ENCODE assay signal across 8 cellular contexts in genomic region chr9:136728080-136728547, GRCh38. TPM values are rescaled to one million over a fixed set of nuclear protein-coding genes. Genes with fewer than 3 reads are reported as not detected.
DNase-seq lines count a peak whose midpoint lies in the region; ATAC-seq and TF ChIP-seq lines count a peak whose summit lies in the region.

No MANE protein-coding gene starts in this region.

- H3K9me3 ChIP-seq in ascending aorta (no peaks in the 10 kb centered on the region), hepatocyte (ENCODE audit: low read depth) (no peaks in the 10 kb centered on the region)

- no peaks in the 10 kb centered on the region for H3K27me3 ChIP-seq in ascending aorta
- H3K27me3 ChIP-seq in hepatocyte, result no peaks in the 10 kb centered on the region

- peak overlapping the region; percentile 98 for H3K4me2 ChIP-seq in hepatocyte

- ATAC-seq in HG02610 (IDR thresholded peaks at IDR 0.05; ENCODE audit: unreplicated experiment) (peak; percentile 59), HG03139 (IDR thresholded peaks at IDR 0.05; ENCODE audit: unreplicated experiment) (no peak)

- peaks cover 45% of the 10 kb centered on the region for H4K20me1 ChIP-seq in hepatocyte (ENCODE audit: insufficient read depth, poor library complexity, severe bottlenecking)

- no peaks in the 10 kb centered on the region for H3K9me2 ChIP-seq in hepatocyte (replicated peaks; ENCODE audit: insufficient read depth)

- TF ChIP-seq CTCF in GM12865 (IDR thresholded peaks at IDR 0.05; ENCODE audit: insufficient read depth, low read depth, low read length, missing control alignments) (peak; percentile 92), ascending aorta (IDR thresholded peaks at IDR 0.05) (peak; percentile 80 to 98 (median 86)), hepatocyte (IDR thresholded peaks at IDR 0.05; ENCODE audit: poor library complexity) (peak; percentile 94)

- peaks cover 32 to 35% of the 10 kb centered on the region in 2 donors for H3K36me3 ChIP-seq in ascending aorta
- no peaks in the 10 kb centered on the region for H3K36me3 ChIP-seq in hepatocyte (replicated peaks; ENCODE audit: insufficient read depth, low read depth)

- peak overlapping the region in 1 of 2 donors; percentile 45 for H3K27ac ChIP-seq in ascending aorta
- H3K27ac ChIP-seq in hepatocyte, result peak overlapping the region; percentile 73

- peak overlapping the region; percentile 91 for H2AFZ ChIP-seq in hepatocyte

- WGBS in hepatocyte (ENCODE audit: low lambda C conversion rate, missing lambda C conversion rate), result under 1% methylated on average over 50 of the region's 66 CpGs

- H3K4me1 ChIP-seq in ascending aorta, result peaks cover 16 to 18% of the 10 kb centered on the region in 2 donors
- H3K4me1 ChIP-seq in hepatocyte (ENCODE audit: insufficient read depth), result peaks cover 23% of the 10 kb centered on the region

- intact Hi-C loops in ascending aorta (cut with DNase I), result loop anchor here (5.0 kb wide), 2 partner anchors 41 to 246 kb away; partner anchors contain the start of genes AGPAT2 and SEC16A

- H3K4me3 ChIP-seq in GM12865 (ENCODE audit: low read depth, low read length) (peak overlapping the region; percentile 67), ascending aorta (peak overlapping the region; percentile 74 to 81), hepatocyte (peak overlapping the region; percentile 99)

- H3K79me2 ChIP-seq in hepatocyte, result peaks cover 55% of the 10 kb centered on the region

- peak; percentile 96 for DNase-seq in GM12865 (ENCODE audit: low read depth)
- DNase-seq in NCI-H1105 treated with DMSO at 0.1 percent for 48 hours (lab: John Stamatoyannopoulos, UW), result peak; percentile 61
- DNase-seq in T-helper 2 cell, result peak; percentile 84 to 93 (median 87)
- DNase-seq in ascending aorta (ENCODE audit: low spot score in 2 of 2), result peak; percentile 54 to 91
- peak; percentile 95 for DNase-seq in hepatocyte (ENCODE audit: low spot score)
- DNase-seq in retina, result peak; percentile 93

RNA-seq across cellular contexts. Expression of gene LCN10, which starts 14.6 kb away (rescaled TPM):
- total RNA-seq in ascending aorta (28.5 TPM), hepatocyte (not detected in 2 replicates)
- polyA plus RNA-seq in hepatocyte, result not detected in 2 replicates

RNA-seq across cellular contexts. Expression of gene DIPK1B, which starts 15.7 kb away (rescaled TPM):
- total RNA-seq in ascending aorta (86.2 TPM), hepatocyte (31.7 and 33.3 TPM in 2 replicates)
- 39.4 and 47.3 TPM in 2 replicates for polyA plus RNA-seq in hepatocyte

RNA-seq across cellular contexts. Expression of gene LCN6, which starts 20.2 kb away (rescaled TPM):
- total RNA-seq in ascending aorta (130 TPM), hepatocyte (not detected in 2 replicates)
- polyA plus RNA-seq in hepatocyte, result not detected in 2 replicates

RNA-seq across cellular contexts. Expression of gene LCN8, which starts 29.9 kb away (rescaled TPM):
- total RNA-seq in ascending aorta, result not detected
- not detected in 2 replicates for total RNA-seq in hepatocyte
- not detected in 2 replicates for polyA plus RNA-seq in hepatocyte

RNA-seq across cellular contexts. Expression of gene LCN15, which starts 36.2 kb away (rescaled TPM):
- not detected for total RNA-seq in ascending aorta
- total RNA-seq in hepatocyte, result 1.5 and 35.9 TPM in 2 replicates
- polyA plus RNA-seq in hepatocyte, result 0.85 and 1.4 TPM in 2 replicates

Comparison
In these comparisons a context has a peak if more than half of its experiments do, and no peak if none do; other contexts are left out.
1. RNA of gene LCN10, which starts 14.6 kb away (total RNA-seq): 28.5 TPM in ascending aorta (single experiment); not detected in hepatocyte; every median in the first group is over 10 times any median in the second.
2. RNA of gene LCN6, which starts 20.2 kb away (total RNA-seq): 130 TPM in ascending aorta (single experiment); not detected in hepatocyte; every median in the first group is over 100 times any median in the second.
3. Peak in every context shown above with its lines, with median percentiles within 50 percentile points of each other: DNase-seq, H3K4me3 ChIP-seq and CTCF ChIP-seq.